Comparison of ENCODE assay signal across 2 cellular contexts in genomic region chr17:31480067-31480466, GRCh38.
TF ChIP-seq lines count a peak whose summit lies in the region.

No MANE protein-coding gene starts in this region.

TF ChIP-seq in K562, 482 proteins besides CTCF, POLR2A, EP300 and RAD21:
- TF ChIP-seq HINFP (tag; conservative IDR thresholded peaks at IDR 0.05; ENCODE audit: low read depth) (no peak), ZNF121 (CRISPR knock-in tag; conservative IDR thresholded peaks at IDR 0.05) (no peak), NONO (IDR thresholded peaks at IDR 0.05; ENCODE audit: low read depth in 2 of 2, low read length in 1 of 2) (no peak)

TF ChIP-seq in H1, 55 proteins besides CTCF, POLR2A, EP300 and RAD21:
- TF ChIP-seq SP1 (IDR thresholded peaks at IDR 0.05; ENCODE audit: low read depth, low read length) (no peak), CHD2 (IDR thresholded peaks at IDR 0.05; ENCODE audit: low read length) (no peak)
TF ChIP-seq in H1: peak in this region for 0.
